In the genomic region with DNA sequence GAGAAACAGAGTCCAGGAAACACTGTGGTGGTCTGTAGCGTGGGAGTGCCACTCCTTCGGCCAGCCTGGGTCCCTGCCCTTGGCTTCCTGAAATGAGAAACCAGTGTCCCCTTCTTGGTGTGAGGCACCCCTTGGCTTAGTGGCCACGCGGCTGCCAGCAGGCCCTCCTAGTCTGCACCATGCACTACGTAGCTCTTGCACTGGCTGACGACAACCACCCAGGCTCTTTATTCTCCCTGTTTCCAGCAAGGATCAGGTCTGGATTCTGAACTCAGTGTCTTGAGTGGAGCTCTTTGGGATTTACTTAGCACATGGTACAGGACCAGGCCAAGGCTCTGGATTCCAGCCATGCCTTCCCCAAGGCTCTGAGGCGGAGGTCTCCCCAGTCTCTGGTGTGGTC, we compare ENCODE assay signal across 22 cellular contexts. TPM values are rescaled to one million over a fixed set of nuclear protein-coding genes. Genes with fewer than 3 reads are reported as not detected.
DNase-seq lines count a peak whose midpoint lies in the region; ATAC-seq and TF ChIP-seq lines count a peak whose summit lies in the region.
"Had no signal": no experiment of that assay in that cellular context is flagged by ENCODE, and none has a peak within 500 bp of the region (broad histone marks: within the 10 kb centered on the region; RNA-seq: fewer than 3 reads in every experiment).

No MANE protein-coding gene starts in this region.

- intact Hi-C loops in body of pancreas (cut with DNase I): no loop called here

- no peaks in the 10 kb centered on the region for H3K36me3 ChIP-seq in H7 (replicated peaks; ENCODE audit: control insufficient read depth, insufficient read depth, low read length)
- no peaks in the 10 kb centered on the region for H3K36me3 ChIP-seq in body of pancreas (replicated peaks in 1 of 2; ENCODE audit: insufficient read depth in 1 of 2, low read depth in 2 of 2)
- H3K36me3 ChIP-seq in neuronal stem cell (replicated peaks in 1 of 2; ENCODE audit: control insufficient read depth in 2 of 2, insufficient read depth in 2 of 2, low read length in 2 of 2): no peaks in the 10 kb centered on the region
- H3K36me3 ChIP-seq: BE2C; BLaER1 treated with 17β-estradiol and CSF1 and Interleukin-3, amounts not matched to agents 10 nM and 100 nM had no signal

- 90% methylated on average over 6 to 7 of the region's 7 CpGs for WGBS in body of pancreas, 2 donors
- WGBS in neuronal stem cell (ENCODE audit: extremely low coverage in 2 of 2, insufficient read length in 2 of 2, insufficient replicate concordance in 1 of 2), 2 donors: no CpG with 5 or more reads among the region's 7 CpGs

- H3K27ac ChIP-seq in body of pancreas (no peak overlapping the region), neuronal stem cell (replicated peaks; ENCODE audit: low read length) (no peak overlapping the region)
- H3K27ac ChIP-seq: A549; BLaER1 treated with 17β-estradiol and CSF1 and Interleukin-3, amounts not matched to agents 10 nM and 100 nM had no signal

- H3K4me1 ChIP-seq in body of pancreas: no peaks in the 10 kb centered on the region
- H3K4me1 ChIP-seq in neuronal stem cell (ENCODE audit: control insufficient read depth in 2 of 2, insufficient read depth in 1 of 2, low read depth in 1 of 2, low read length in 2 of 2): no peaks in the 10 kb centered on the region
- H3K4me1 ChIP-seq: A549, BE2C had no signal

- DNase-seq in H7: peak; percentile 60
- no peak for DNase-seq in body of pancreas
- DNase-seq in neuronal stem cell (ENCODE audit: low spot score): no peak
- DNase-seq in epidermal melanocyte (ENCODE audit: insufficient read length, low spot score): no peak
- DNase-seq in occipital lobe (lab: John Stamatoyannopoulos, UW): no peak
- DNase-seq: 8988T; ACHN; AML-193; BE2C; CD4-positive, alpha-beta T cell; CD8-positive, alpha-beta memory T cell; DMS 273 treated with DMSO at 0.1 percent for 48 hours; DMS79; EL; GDM1; HCEC 1CT had no signal

- no peak overlapping the region for H3K4ac ChIP-seq in neuronal stem cell (ENCODE audit: low read length)

- H3K9me3 ChIP-seq in body of pancreas (no peaks in the 10 kb centered on the region), neuronal stem cell (replicated peaks in 1 of 2; ENCODE audit: control insufficient read depth in 2 of 2, insufficient read depth in 1 of 2, low read depth in 1 of 2, low read length in 2 of 2) (no peaks in the 10 kb centered on the region)
- H3K9me3 ChIP-seq: A549; BE2C; BLaER1 treated with 17β-estradiol and CSF1 and Interleukin-3, amounts not matched to agents 10 nM and 100 nM had no signal

- H2BK15ac ChIP-seq in neuronal stem cell (ENCODE audit: low read length): peak overlapping the region; percentile 87

- no peak overlapping the region for H4K91ac ChIP-seq in neuronal stem cell (ENCODE audit: low read depth, low read length, poor library complexity)

- no peak overlapping the region for H3K4me2 ChIP-seq in neuronal stem cell (ENCODE audit: insufficient read depth, low read length, poor library complexity, severe bottlenecking)
- H3K4me2 ChIP-seq: A549; BLaER1 treated with 17β-estradiol and CSF1 and Interleukin-3, amounts not matched to agents 10 nM and 100 nM; GM23338 had no signal

- H3K23ac ChIP-seq in neuronal stem cell (ENCODE audit: low read depth, low read length, poor library complexity): no peak overlapping the region

- peaks cover 3% of the 10 kb centered on the region for H3K79me1 ChIP-seq in neuronal stem cell (ENCODE audit: low read depth, low read length)

- no peak for TF ChIP-seq POLR2A in body of pancreas (IDR thresholded peaks at IDR 0.05)

- no peak overlapping the region for H3K9ac ChIP-seq in neuronal stem cell (ENCODE audit: low read depth, low read length, poor library complexity)
- H3K9ac ChIP-seq: BLaER1 treated with 17β-estradiol and CSF1 and Interleukin-3, amounts not matched to agents 10 nM and 100 nM had no signal

- H2BK5ac ChIP-seq in neuronal stem cell (ENCODE audit: low read length): peak overlapping the region; percentile 79

- no peak for TF ChIP-seq CTCF in body of pancreas (IDR thresholded peaks at IDR 0.05)

- H3K4me3 ChIP-seq in H7 (ENCODE audit: insufficient read depth, low read depth, low read length) (no peak overlapping the region), body of pancreas (no peak overlapping the region), neuronal stem cell (ENCODE audit: low read length in 2 of 2) (no peak overlapping the region)
- H3K4me3 ChIP-seq: A549; BLaER1 treated with 17β-estradiol and CSF1 and Interleukin-3, amounts not matched to agents 10 nM and 100 nM; GM12878; GM23338 had no signal

- H3K18ac ChIP-seq in neuronal stem cell (ENCODE audit: low read length): peak overlapping the region; percentile 65

- H2BK12ac ChIP-seq in neuronal stem cell (ENCODE audit: low read length): peak overlapping the region; percentile 42

- H4K8ac ChIP-seq in neuronal stem cell (ENCODE audit: low read depth, low read length): no peak overlapping the region

- peak overlapping the region; percentile 63 for H3K14ac ChIP-seq in neuronal stem cell (ENCODE audit: low read length)

- H3K27me3 ChIP-seq in H7 (ENCODE audit: control insufficient read depth, insufficient read depth, low read length) (no peaks in the 10 kb centered on the region), body of pancreas (no peaks in the 10 kb centered on the region), neuronal stem cell (ENCODE audit: control insufficient read depth in 3 of 3, insufficient read depth in 3 of 3, low read depth in 1 of 3, low read length in 3 of 3) (no peaks in the 10 kb centered on the region)
- H3K27me3 ChIP-seq: BE2C; BLaER1 treated with 17β-estradiol and CSF1 and Interleukin-3, amounts not matched to agents 10 nM and 100 nM had no signal

- H2AK5ac ChIP-seq in neuronal stem cell (ENCODE audit: low read depth, low read length): peak overlapping the region; percentile 97

- H2BK120ac ChIP-seq in neuronal stem cell (ENCODE audit: low read depth, low read length): no peak overlapping the region

- ATAC-seq in body of pancreas (peak; percentile 11), HG02840 (IDR thresholded peaks at IDR 0.05; ENCODE audit: low FRiP score, unreplicated experiment) (no peak)
- ATAC-seq: GM12878, GM23338 had no signal

- H2AFZ ChIP-seq in neuronal stem cell (ENCODE audit: low read length): no peak overlapping the region
- H2AFZ ChIP-seq: GM23338 had no signal

RNA-seq across cellular contexts. Expression of a gene that starts 1.1 kb away (rescaled TPM):
- not detected in 2 replicates for total RNA-seq in H7 (2014; rRNA removed; shearing (Covaris generic))
- total RNA-seq in body of pancreas (not detected), occipital lobe (not detected)
- not detected for polyA plus RNA-seq in neuronal stem cell (2013, experiment 1 of 2)
- not detected for polyA plus RNA-seq in neuronal stem cell (2013, experiment 2 of 2)
- total RNA-seq: CD4-positive, alpha-beta T cell; CD8-positive, alpha-beta memory T cell; GM12878; GM23338 had no signal
- polyA plus RNA-seq: A549; CD14-positive monocyte; CD8-positive, alpha-beta memory T cell; GM12878; GM23338 had no signal

RNA-seq across cellular contexts. Expression of a gene that starts 2.1 kb away (rescaled TPM):
- not detected in 2 replicates for total RNA-seq in H7 (2014; rRNA removed; shearing (Covaris generic))
- total RNA-seq in body of pancreas (not detected), occipital lobe (not detected)
- 0.06 TPM for polyA plus RNA-seq in neuronal stem cell (2013, experiment 1 of 2)
- 0.01 TPM for polyA plus RNA-seq in neuronal stem cell (2013, experiment 2 of 2)
- total RNA-seq: CD4-positive, alpha-beta T cell; CD8-positive, alpha-beta memory T cell; GM12878; GM23338 had no signal
- polyA plus RNA-seq: A549; CD14-positive monocyte; CD8-positive, alpha-beta memory T cell; GM12878; GM23338 had no signal

RNA-seq across cellular contexts. Expression of a gene that starts 7.4 kb away (rescaled TPM):
- total RNA-seq in H7 (2014; rRNA removed; shearing (Covaris generic)): not detected in 2 replicates
- not detected for total RNA-seq in body of pancreas
- polyA plus RNA-seq in neuronal stem cell (2013, experiment 1 of 2): not detected
- not detected for polyA plus RNA-seq in neuronal stem cell (2013, experiment 2 of 2)
- total RNA-seq in occipital lobe: not detected
- total RNA-seq: CD4-positive, alpha-beta T cell; CD8-positive, alpha-beta memory T cell; GM12878; GM23338 had no signal
- polyA plus RNA-seq: CD14-positive monocyte; CD8-positive, alpha-beta memory T cell; GM12878; GM23338 had no signal

RNA-seq across cellular contexts. Expression of a gene that starts 7.7 kb away (rescaled TPM):
- 14.5 and 15.8 TPM in 2 replicates for total RNA-seq in H7 (2014; rRNA removed; shearing (Covaris generic))
- total RNA-seq in body of pancreas: 1 to 10 TPM; 3.6 to 9.6 TPM
- 0.70 TPM for polyA plus RNA-seq in neuronal stem cell (2013, experiment 1 of 2)
- polyA plus RNA-seq in neuronal stem cell (2013, experiment 2 of 2): 0.72 TPM
- total RNA-seq in occipital lobe: 3.7 TPM

RNA-seq across cellular contexts. Expression of a gene that starts 11.8 kb away (rescaled TPM):
- total RNA-seq in H7 (2014; rRNA removed; shearing (Covaris generic)): 12.5 and 20.7 TPM in 2 replicates
- 1 to 10 TPM in 1 of 2 donors, not detected in 1; 2.1 TPM for total RNA-seq in body of pancreas
- polyA plus RNA-seq in neuronal stem cell (2013, experiment 1 of 2): 5.1 TPM
- 4.3 TPM for polyA plus RNA-seq in neuronal stem cell (2013, experiment 2 of 2)
- total RNA-seq in occipital lobe: 18.2 TPM
- polyA plus RNA-seq: CD14-positive monocyte had no signal
